ENCODE assay signal across 18 cellular contexts in the genomic region with DNA sequence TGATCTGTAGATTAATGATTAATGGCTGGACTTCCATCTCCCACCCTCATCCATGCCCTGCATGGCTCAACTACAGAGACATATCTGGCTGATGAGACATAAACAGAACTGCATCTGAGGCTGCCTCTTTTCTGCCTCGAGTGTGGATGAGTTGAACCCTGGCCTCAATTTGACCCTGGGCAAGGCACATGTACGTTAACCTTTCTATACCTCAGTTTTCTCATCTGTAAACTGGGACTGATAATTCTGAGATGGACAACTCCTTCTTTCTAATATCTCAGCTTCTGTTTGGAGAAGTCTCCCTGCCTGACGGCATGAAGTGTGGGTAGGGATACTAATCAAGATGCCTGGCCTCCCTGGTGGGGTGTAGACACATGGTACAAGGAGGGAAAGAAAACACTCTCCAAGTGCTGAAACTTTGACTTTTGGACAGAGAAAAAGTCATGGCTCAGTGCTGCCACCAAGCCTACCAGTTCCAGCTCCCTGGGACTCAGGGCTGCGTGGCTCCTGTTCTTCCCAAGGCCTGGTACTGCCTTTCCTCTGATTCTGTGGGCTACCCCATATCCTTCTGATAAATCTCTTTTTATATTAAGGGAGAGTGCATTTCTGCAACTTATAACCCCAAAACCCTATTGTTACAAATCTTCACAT.
DNase-seq lines count a peak whose midpoint lies in the region; ATAC-seq and TF ChIP-seq lines count a peak whose summit lies in the region.
"Had no signal": no experiment of that assay in that cellular context is flagged by ENCODE, and none has a peak within 500 bp of the region (broad histone marks: within the 10 kb centered on the region; RNA-seq: fewer than 3 reads in every experiment).

No MANE protein-coding gene starts in this region.

- no peak overlapping the region for H3K4me3 Mint-ChIP-seq in natural killer cell
- no peak overlapping the region for H3K4me3 Mint-ChIP-seq in glutamatergic neuron (ENCODE audit: unreplicated experiment)
- no peak overlapping the region for H3K4me3 Mint-ChIP-seq in activated naive CD4-positive, alpha-beta T cell treated with anti-CD3 and anti-CD28 coated beads for 36 hours
- H3K4me3 Mint-ChIP-seq: activated T-cell treated with anti-CD3 and anti-CD28 coated beads, Interleukin-2, amount 50 U/mL, for 24 hours; CD4-positive, alpha-beta T cell had no signal

- H3K36me3 Mint-ChIP-seq in natural killer cell, result no peaks in the 10 kb centered on the region
- H3K36me3 Mint-ChIP-seq in glutamatergic neuron (ENCODE audit: unreplicated experiment), result peaks cover 12% of the 10 kb centered on the region
- H3K36me3 Mint-ChIP-seq in activated naive CD4-positive, alpha-beta T cell treated with anti-CD3 and anti-CD28 coated beads for 36 hours (ENCODE audit: low read depth), result no peaks in the 10 kb centered on the region

- TF ChIP-seq CTCF in brain microvascular endothelial cell (IDR thresholded peaks at IDR 0.05; ENCODE audit: low read depth, low read length, missing control alignments) (peak; percentile 55), natural killer cell (IDR thresholded peaks at IDR 0.05) (no peak), glutamatergic neuron (IDR thresholded peaks at IDR 0.05; ENCODE audit: partially characterized antibody, unreplicated experiment) (no peak)

- no peaks in the 10 kb centered on the region for H3K9me3 Mint-ChIP-seq in natural killer cell
- H3K9me3 Mint-ChIP-seq in glutamatergic neuron (ENCODE audit: unreplicated experiment), result peaks cover 1% of the 10 kb centered on the region
- peaks cover 6% of the 10 kb centered on the region for H3K9me3 Mint-ChIP-seq in activated naive CD4-positive, alpha-beta T cell treated with anti-CD3 and anti-CD28 coated beads for 36 hours

- ATAC-seq in left lobe of liver, result peak; percentile 44
- ATAC-seq in natural killer cell, result no peak
- ATAC-seq in HG02759 (IDR thresholded peaks at IDR 0.05; ENCODE audit: unreplicated experiment), result no peak
- ATAC-seq: heart left ventricle, mucosa of descending colon, psoas muscle had no signal

- no peak overlapping the region for H3K4me3 ChIP-seq in brain microvascular endothelial cell (ENCODE audit: low read depth, low read length)
- H3K4me3 ChIP-seq: heart left ventricle, MG63, mucosa of descending colon, psoas muscle had no signal

- H3K27ac ChIP-seq in brain microvascular endothelial cell, result no peak overlapping the region
- H3K27ac ChIP-seq: heart left ventricle, psoas muscle had no signal

- H3K27me3 Mint-ChIP-seq in natural killer cell (ENCODE audit: low read depth in 2 of 2) (no peaks in the 10 kb centered on the region), glutamatergic neuron (ENCODE audit: unreplicated experiment) (peaks cover 1% of the 10 kb centered on the region)
- no peaks in the 10 kb centered on the region for H3K27me3 Mint-ChIP-seq in activated naive CD4-positive, alpha-beta T cell treated with anti-CD3 and anti-CD28 coated beads for 36 hours (ENCODE audit: low read depth)
- H3K27me3 Mint-ChIP-seq: activated T-cell treated with anti-CD3 and anti-CD28 coated beads, Interleukin-2, amount 50 U/mL, for 24 hours; CD4-positive, alpha-beta T cell had no signal

- no peak for TF ChIP-seq EP300 in Ishikawa (IDR thresholded peaks at IDR 0.05; ENCODE audit: borderline replicate concordance)

- peak; percentile 30; the same call in 1 of the 2 replicates for TF ChIP-seq RAD21 in Ishikawa (IDR thresholded peaks at IDR 0.05; ENCODE audit: low read depth)

- in situ Hi-C loops in brain microvascular endothelial cell (cut with HindIII; ENCODE audit: low pct_ligation_motif_present, low sequenced_read_pairs), result no loop called here

- DNase-seq in EH (ENCODE audit: low read depth), result peak; percentile 12
- DNase-seq in brain microvascular endothelial cell, result no peak
- no peak for DNase-seq in left lobe of liver (ENCODE audit: low spot score)
- no peak for DNase-seq in natural killer cell
- no peak for DNase-seq in glutamatergic neuron
- no peak for DNase-seq in activated naive CD4-positive, alpha-beta T cell treated with anti-CD3 and anti-CD28 coated beads for 36 hours
- DNase-seq: activated CD4-positive, alpha-beta T cell treated with anti-CD3 and anti-CD28 coated beads for 48 hours; activated T-cell treated with anti-CD3 and anti-CD28 coated beads, Interleukin-2, amount 50 U/mL, for 24 hours; CD4-positive, alpha-beta T cell; heart left ventricle; kidney glomerular epithelial cell; MG63; mucosa of descending colon; NCI-H82; psoas muscle; T-helper 9 cell had no signal

- H3K4me1 Mint-ChIP-seq in natural killer cell, result peaks cover 1 to 5% of the 10 kb centered on the region in 2 donors
- no peaks in the 10 kb centered on the region for H3K4me1 Mint-ChIP-seq in glutamatergic neuron (ENCODE audit: low read depth, unreplicated experiment)
- peaks cover 9% of the 10 kb centered on the region for H3K4me1 Mint-ChIP-seq in activated naive CD4-positive, alpha-beta T cell treated with anti-CD3 and anti-CD28 coated beads for 36 hours (ENCODE audit: low read depth)

- no peaks in the 10 kb centered on the region for H3K27me3 ChIP-seq in brain microvascular endothelial cell (replicated peaks)
- H3K27me3 ChIP-seq: heart left ventricle, MG63 had no signal

- H3K27ac Mint-ChIP-seq in natural killer cell (no peak overlapping the region), glutamatergic neuron (ENCODE audit: unreplicated experiment) (no peak overlapping the region)
- H3K27ac Mint-ChIP-seq in activated naive CD4-positive, alpha-beta T cell treated with anti-CD3 and anti-CD28 coated beads for 36 hours, result no peak overlapping the region
- H3K27ac Mint-ChIP-seq: activated T-cell treated with anti-CD3 and anti-CD28 coated beads, Interleukin-2, amount 50 U/mL, for 24 hours; CD4-positive, alpha-beta T cell had no signal

- CTCF ChIA-PET in activated naive CD4-positive, alpha-beta T cell treated with anti-CD3 and anti-CD28 coated beads for 36 hours (lab: Charles Lee), result no interaction called here

- no peaks in the 10 kb centered on the region for H3K36me3 ChIP-seq in brain microvascular endothelial cell (replicated peaks)
- H3K36me3 ChIP-seq: heart left ventricle, MG63 had no signal

- intact Hi-C loops in natural killer cell (cut with micrococcal nuclease), result no loop called here
- intact Hi-C loops in activated naive CD4-positive, alpha-beta T cell treated with anti-CD3 and anti-CD28 coated beads for 36 hours (cut with micrococcal nuclease), result no loop called here

TF ChIP-seq in Ishikawa, 13 proteins besides CTCF, POLR2A, EP300 and RAD21:
- no peak for TF ChIP-seq CEBPB (IDR thresholded peaks at IDR 0.05)
- TF ChIP-seq, protein P1, sequence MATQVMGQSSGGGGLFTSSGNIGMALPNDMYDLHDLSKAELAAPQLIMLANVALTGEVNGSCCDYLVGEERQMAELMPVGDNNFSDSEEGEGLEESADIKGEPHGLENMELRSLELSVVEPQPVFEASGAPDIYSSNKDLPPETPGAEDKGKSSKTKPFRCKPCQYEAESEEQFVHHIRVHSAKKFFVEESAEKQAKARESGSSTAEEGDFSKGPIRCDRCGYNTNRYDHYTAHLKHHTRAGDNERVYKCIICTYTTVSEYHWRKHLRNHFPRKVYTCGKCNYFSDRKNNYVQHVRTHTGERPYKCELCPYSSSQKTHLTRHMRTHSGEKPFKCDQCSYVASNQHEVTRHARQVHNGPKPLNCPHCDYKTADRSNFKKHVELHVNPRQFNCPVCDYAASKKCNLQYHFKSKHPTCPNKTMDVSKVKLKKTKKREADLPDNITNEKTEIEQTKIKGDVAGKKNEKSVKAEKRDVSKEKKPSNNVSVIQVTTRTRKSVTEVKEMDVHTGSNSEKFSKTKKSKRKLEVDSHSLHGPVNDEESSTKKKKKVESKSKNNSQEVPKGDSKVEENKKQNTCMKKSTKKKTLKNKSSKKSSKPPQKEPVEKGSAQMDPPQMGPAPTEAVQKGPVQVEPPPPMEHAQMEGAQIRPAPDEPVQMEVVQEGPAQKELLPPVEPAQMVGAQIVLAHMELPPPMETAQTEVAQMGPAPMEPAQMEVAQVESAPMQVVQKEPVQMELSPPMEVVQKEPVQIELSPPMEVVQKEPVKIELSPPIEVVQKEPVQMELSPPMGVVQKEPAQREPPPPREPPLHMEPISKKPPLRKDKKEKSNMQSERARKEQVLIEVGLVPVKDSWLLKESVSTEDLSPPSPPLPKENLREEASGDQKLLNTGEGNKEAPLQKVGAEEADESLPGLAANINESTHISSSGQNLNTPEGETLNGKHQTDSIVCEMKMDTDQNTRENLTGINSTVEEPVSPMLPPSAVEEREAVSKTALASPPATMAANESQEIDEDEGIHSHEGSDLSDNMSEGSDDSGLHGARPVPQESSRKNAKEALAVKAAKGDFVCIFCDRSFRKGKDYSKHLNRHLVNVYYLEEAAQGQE (IDR thresholded peaks at IDR 0.05; ENCODE audit: low read depth), result peak; percentile 62
TF ChIP-seq in Ishikawa: peak in this region for 1.
